ENCODE assay signal across 17 cellular contexts in genomic region chr4:27360651-27361347, GRCh38.
A peak's percentile ranks its signal among the peaks of the same experiment; 100 is the strongest.
DNase-seq lines count a peak whose midpoint lies in the region; ATAC-seq and TF ChIP-seq lines count a peak whose summit lies in the region.
"Had no signal": no experiment of that assay in that cellular context is flagged by ENCODE, and none has a peak within 500 bp of the region (broad histone marks: within the 10 kb centered on the region; RNA-seq: fewer than 3 reads in every experiment).

No MANE protein-coding gene starts in this region.

- H3K9me3 ChIP-seq in H9 (ENCODE audit: control insufficient read depth, low read depth, low read length) (no peaks in the 10 kb centered on the region), T-helper 17 cell (ENCODE audit: control insufficient read depth, low read length, poor library complexity, severe bottlenecking) (no peaks in the 10 kb centered on the region), tibial artery (no peaks in the 10 kb centered on the region), mammary epithelial cell (replicated peaks; ENCODE audit: insufficient read depth, low read length) (no peaks in the 10 kb centered on the region)
- H3K9me3 ChIP-seq: body of pancreas, stomach had no signal

- H3K4ac ChIP-seq in H9 (ENCODE audit: low read depth, low read length), result no peak overlapping the region

- H3K36me3 ChIP-seq in tibial artery (no peaks in the 10 kb centered on the region), mammary epithelial cell (ENCODE audit: insufficient read depth, low read length) (no peaks in the 10 kb centered on the region)
- H3K36me3 ChIP-seq: stomach had no signal

- CTCF ChIA-PET in mammary epithelial cell (lab: Charles Lee; ENCODE audit: low non-redundant PET), result no interaction called here

- no peaks in the 10 kb centered on the region for H3K79me2 ChIP-seq in H9 (ENCODE audit: insufficient read depth, low read length)
- no peaks in the 10 kb centered on the region for H3K79me2 ChIP-seq in mammary epithelial cell (ENCODE audit: insufficient read depth, low read length)

- H2BK20ac ChIP-seq in H9 (ENCODE audit: low read depth, low read length, poor library complexity, severe bottlenecking), result no peak overlapping the region

- no CpG with 5 or more reads among the region's 7 CpGs for WGBS in H9 (ENCODE audit: extremely low coverage, insufficient read length, low lambda C conversion rate)
- 73% methylated on average over 6 of the region's 7 CpGs for WGBS in mammary epithelial cell (ENCODE audit: low coverage, missing lambda C conversion rate)

- H3K4me2 ChIP-seq in H9 (ENCODE audit: insufficient read depth, insufficient read length, low read length), result no peak overlapping the region
- no peak overlapping the region for H3K4me2 ChIP-seq in mammary epithelial cell (ENCODE audit: insufficient read depth, low read depth, low read length)
- H3K4me2 ChIP-seq: PC-9 had no signal

- H3K9me3 Mint-ChIP-seq in H9, result no peaks in the 10 kb centered on the region

- H3K4me1 ChIP-seq in H9 (ENCODE audit: insufficient read depth, low read length) (no peaks in the 10 kb centered on the region; the same call in 1 of the 2 replicates), tibial artery (no peaks in the 10 kb centered on the region), mammary epithelial cell (ENCODE audit: insufficient read depth, low read length) (no peaks in the 10 kb centered on the region)
- H3K4me1 ChIP-seq: body of pancreas had no signal

- H3K4me3 Mint-ChIP-seq in H9, result no peak overlapping the region
- no peak overlapping the region for H3K4me3 Mint-ChIP-seq in T-helper 17 cell
- H3K4me3 Mint-ChIP-seq: activated T-cell treated with anti-CD3 and anti-CD28 coated beads, Interleukin-2, amount 50 U/mL, for 72 hours; IgD-negative memory B cell had no signal

- H3K27me3 ChIP-seq in H9 (ENCODE audit: insufficient read depth, low read length) (no peaks in the 10 kb centered on the region), tibial artery (no peaks in the 10 kb centered on the region), mammary epithelial cell (ENCODE audit: insufficient read depth, low read length) (peaks cover 3% of the 10 kb centered on the region)
- H3K27me3 ChIP-seq: body of pancreas, stomach had no signal

- no peak overlapping the region for H3K18ac ChIP-seq in H9 (ENCODE audit: insufficient read length, low read depth, low read length)

- H2BK5ac ChIP-seq in H9 (ENCODE audit: insufficient read length, low read length), result no peak overlapping the region

- no peaks in the 10 kb centered on the region for H3K79me1 ChIP-seq in H9 (ENCODE audit: insufficient read depth, low read depth, low read length, poor library complexity, severe bottlenecking)

- ATAC-seq in T-helper 17 cell, result no peak
- ATAC-seq: activated T-cell treated with anti-CD3 and anti-CD28 coated beads, Interleukin-2, amount 50 U/mL, for 72 hours; body of pancreas had no signal

- H3K27me3 Mint-ChIP-seq in H9 (ENCODE audit: low read depth) (peaks cover 1% of the 10 kb centered on the region; the same call in 1 of the 2 replicates), T-helper 17 cell (no peaks in the 10 kb centered on the region)
- H3K27me3 Mint-ChIP-seq: IgD-negative memory B cell had no signal

- H2BK12ac ChIP-seq in H9 (ENCODE audit: insufficient read length, low read depth, low read length), result no peak overlapping the region

- H3K23ac ChIP-seq in H9 (ENCODE audit: insufficient read length, low read depth, low read length), result no peak overlapping the region

- H3K4me3 ChIP-seq in foreskin fibroblast (ENCODE audit: low read depth in 1 of 2, low read length in 2 of 2), result no peak overlapping the region
- H3K4me3 ChIP-seq in tibial artery, result no peak overlapping the region
- no peak overlapping the region for H3K4me3 ChIP-seq in mammary epithelial cell (replicated peaks in 1 of 3; ENCODE audit: insufficient read depth in 1 of 3, low read depth in 2 of 3, low read length in 3 of 3)
- H3K4me3 ChIP-seq: body of pancreas, PC-9, stomach had no signal

- H4K20me1 ChIP-seq in H9 (ENCODE audit: control insufficient read depth, insufficient read depth, insufficient read length) (no peaks in the 10 kb centered on the region), mammary epithelial cell (ENCODE audit: insufficient read depth, low read length) (no peaks in the 10 kb centered on the region)

- no peak overlapping the region for H3K56ac ChIP-seq in H9 (ENCODE audit: insufficient read length, low read depth, low read length)

- no peak overlapping the region for H2BK120ac ChIP-seq in H9 (ENCODE audit: low read depth, low read length, poor library complexity, severe bottlenecking)

- DNase-seq in H9, result no peak
- DNase-seq in SW480 (ENCODE audit: low spot score), result peak; percentile 12
- peak; percentile 18 to 78 for DNase-seq in foreskin fibroblast
- peak; percentile 57 for DNase-seq in renal cortical epithelial cell (ENCODE audit: low read depth)
- no peak for DNase-seq in T-helper 17 cell
- no peak for DNase-seq in GM10266 (ENCODE audit: extremely low spot score)
- no peak for DNase-seq in tibial artery
- DNase-seq in mammary epithelial cell, result no peak
- DNase-seq: activated T-cell treated with anti-CD3 and anti-CD28 coated beads, Interleukin-2, amount 50 U/mL, for 72 hours; body of pancreas; erythroblast; HCEC 1CT; kidney glomerular epithelial cell; NCI-H1930; PC-9; stomach had no signal

- H3K14ac ChIP-seq in H9 (ENCODE audit: insufficient read depth, low read length), result no peak overlapping the region

- no peak overlapping the region for H2AK5ac ChIP-seq in H9 (ENCODE audit: insufficient read length, low read length)

- no peak for TF ChIP-seq CTCF in H9 (conservative IDR thresholded peaks at IDR 0.05)
- TF ChIP-seq CTCF in foreskin fibroblast (IDR thresholded peaks at IDR 0.05; ENCODE audit: low read depth, low read length), result no peak
- no peak for TF ChIP-seq CTCF in GM10266 (IDR thresholded peaks at IDR 0.05; ENCODE audit: control insufficient read depth, insufficient read depth, low read depth, missing control alignments)
- no peak for TF ChIP-seq CTCF in tibial artery (IDR thresholded peaks at IDR 0.05)
- TF ChIP-seq CTCF in mammary epithelial cell (conservative IDR thresholded peaks at IDR 0.05 in 1 of 2, IDR thresholded peaks at IDR 0.05 in 1 of 2; ENCODE audit: extremely low read depth in 1 of 2, insufficient read depth in 1 of 2, low read depth in 1 of 2, low read length in 2 of 2), result no peak

- peaks cover 9 to 26% of the 10 kb centered on the region in 2 experiments for H3K4me1 Mint-ChIP-seq in H9
- H3K4me1 Mint-ChIP-seq in T-helper 17 cell, result no peaks in the 10 kb centered on the region

- no peak overlapping the region for H4K8ac ChIP-seq in H9 (replicated peaks; ENCODE audit: insufficient read length, low read depth, low read length)

- no peak overlapping the region for H4K91ac ChIP-seq in H9 (ENCODE audit: insufficient read length, low read depth, low read length)

- H3K27ac ChIP-seq in H9 (ENCODE audit: insufficient read length, low read depth, low read length) (no peak overlapping the region), tibial artery (no peak overlapping the region), mammary epithelial cell (ENCODE audit: insufficient read depth, low read depth, low read length) (no peak overlapping the region)
- H3K27ac ChIP-seq: body of pancreas, PC-9, stomach had no signal

- intact Hi-C loops in tibial artery (cut with DNase I; ENCODE audit: low total_unique reads), result no loop called here
- intact Hi-C loops in mammary epithelial cell (cut with micrococcal nuclease), result no loop called here

- H2AFZ ChIP-seq in H9 (ENCODE audit: low read length) (no peak overlapping the region), mammary epithelial cell (ENCODE audit: low read depth, low read length) (no peak overlapping the region)
- H2AFZ ChIP-seq: PC-9 had no signal

- H3K36me3 Mint-ChIP-seq in H9 (ENCODE audit: insufficient read depth in 1 of 3, low read depth in 3 of 3), result no peaks in the 10 kb centered on the region
- no peaks in the 10 kb centered on the region for H3K36me3 Mint-ChIP-seq in T-helper 17 cell (ENCODE audit: low read depth)
- H3K36me3 Mint-ChIP-seq: IgD-negative memory B cell had no signal

- H3T11ph ChIP-seq in H9 (ENCODE audit: low read length), result no peak overlapping the region

- dilution Hi-C loops in mammary epithelial cell (cut with HindIII; ENCODE audit: low sequenced_read_pairs), result no loop called here

- peak overlapping the region in 2 of 3 experiments; percentile 14 to 71; a peak in 3 of 7 replicates for H3K27ac Mint-ChIP-seq in H9
- no peak overlapping the region for H3K27ac Mint-ChIP-seq in T-helper 17 cell
- H3K27ac Mint-ChIP-seq: activated T-cell treated with anti-CD3 and anti-CD28 coated beads, Interleukin-2, amount 50 U/mL, for 72 hours; IgD-negative memory B cell had no signal

- no peak overlapping the region for H4K5ac ChIP-seq in H9 (ENCODE audit: insufficient read length, low read depth, low read length)

- H3K9ac ChIP-seq in H9 (ENCODE audit: extremely low read depth, insufficient read length, low read length) (no peak overlapping the region), mammary epithelial cell (ENCODE audit: insufficient read depth, low read length) (no peak overlapping the region)

- H3K23me2 ChIP-seq in H9 (ENCODE audit: insufficient read length, low read depth, low read length, poor library complexity, severe bottlenecking), result no peaks in the 10 kb centered on the region

- no peak overlapping the region for H2BK15ac ChIP-seq in H9 (ENCODE audit: low read depth, low read length)

- in situ Hi-C loops in mammary epithelial cell (cut with MboI; ENCODE audit: low sequenced_read_pairs in 2 of 2), result no loop called here

- BruUV-seq in mammary epithelial cell (replicated peaks; lab: Mats Ljungman, UMichigan), result no TSS peak

Comparison
In these comparisons a context has a peak if more than half of its experiments do, and no peak if none do; other contexts are left out.
1. DNase-seq: peak in SW480 (single experiment), foreskin fibroblast (2 of 2) and renal cortical epithelial cell (single experiment); none in H9 (single experiment), T-helper 17 cell (0 of 3), GM10266 (single experiment), tibial artery (0 of 2) and mammary epithelial cell (single experiment).